1 cellular context compared by ENCODE assay signal in genomic region chr16:24829153-24829552, GRCh38.
TF ChIP-seq lines count a peak whose summit lies in the region.

No MANE protein-coding gene starts in this region.

TF ChIP-seq in GM23338, 12 proteins besides CTCF, POLR2A, EP300 and RAD21 (continued from another document):
- no peak for TF ChIP-seq REST (IDR thresholded peaks at IDR 0.05; ENCODE audit: unreplicated experiment)
- TF ChIP-seq EZH2 (IDR thresholded peaks at IDR 0.05; ENCODE audit: low read depth, unreplicated experiment): no peak
- no peak for TF ChIP-seq JUNB (IDR thresholded peaks at IDR 0.05; ENCODE audit: unreplicated experiment)
